Comparison of ENCODE assay signal across 8 cellular contexts in the genomic region with DNA sequence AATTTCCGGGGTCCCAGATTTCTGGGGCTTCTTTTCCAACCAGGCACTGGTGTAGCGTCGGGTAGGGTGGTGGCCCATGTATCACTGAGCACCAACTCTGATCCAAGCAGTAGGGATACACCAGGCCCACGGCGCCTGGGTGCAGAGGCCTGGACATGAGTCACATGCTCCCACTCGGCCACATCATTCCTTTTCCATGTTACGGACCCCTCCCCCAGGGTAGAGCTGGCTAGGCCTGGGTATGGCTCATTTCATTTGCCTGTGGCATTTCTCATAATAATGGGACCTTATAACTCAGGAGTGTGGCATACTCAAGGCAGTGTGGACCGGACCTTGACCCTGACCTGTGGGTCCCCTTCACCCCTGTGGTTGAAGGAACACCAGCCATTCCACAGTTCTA.
"Had no signal": no experiment of that assay in that cellular context is flagged by ENCODE, and none has a peak within 500 bp of the region (broad histone marks: within the 10 kb centered on the region; RNA-seq: fewer than 3 reads in every experiment).

No MANE protein-coding gene starts in this region.

- H3K27ac ChIP-seq: dorsolateral prefrontal cortex, foreskin keratinocyte, pancreas had no signal

- H3K4me3 ChIP-seq: dorsolateral prefrontal cortex, pancreas had no signal

- H3K27me3 ChIP-seq: dorsolateral prefrontal cortex, pancreas had no signal

- DNase-seq: activated CD4-positive, alpha-beta T cell treated with anti-CD3 and anti-CD28 coated beads for 48 hours; activated T-cell treated with anti-CD3 and anti-CD28 coated beads for 4 hours; amygdala; foreskin keratinocyte; T-cell; T1000 had no signal

- ATAC-seq: foreskin keratinocyte, pancreas, T-cell had no signal

- H3K36me3 ChIP-seq: pancreas had no signal

- H3K4me1 ChIP-seq: foreskin keratinocyte, pancreas had no signal

- H3K9me3 ChIP-seq: pancreas had no signal
